19 cellular contexts compared by ENCODE assay signal in the genomic region with DNA sequence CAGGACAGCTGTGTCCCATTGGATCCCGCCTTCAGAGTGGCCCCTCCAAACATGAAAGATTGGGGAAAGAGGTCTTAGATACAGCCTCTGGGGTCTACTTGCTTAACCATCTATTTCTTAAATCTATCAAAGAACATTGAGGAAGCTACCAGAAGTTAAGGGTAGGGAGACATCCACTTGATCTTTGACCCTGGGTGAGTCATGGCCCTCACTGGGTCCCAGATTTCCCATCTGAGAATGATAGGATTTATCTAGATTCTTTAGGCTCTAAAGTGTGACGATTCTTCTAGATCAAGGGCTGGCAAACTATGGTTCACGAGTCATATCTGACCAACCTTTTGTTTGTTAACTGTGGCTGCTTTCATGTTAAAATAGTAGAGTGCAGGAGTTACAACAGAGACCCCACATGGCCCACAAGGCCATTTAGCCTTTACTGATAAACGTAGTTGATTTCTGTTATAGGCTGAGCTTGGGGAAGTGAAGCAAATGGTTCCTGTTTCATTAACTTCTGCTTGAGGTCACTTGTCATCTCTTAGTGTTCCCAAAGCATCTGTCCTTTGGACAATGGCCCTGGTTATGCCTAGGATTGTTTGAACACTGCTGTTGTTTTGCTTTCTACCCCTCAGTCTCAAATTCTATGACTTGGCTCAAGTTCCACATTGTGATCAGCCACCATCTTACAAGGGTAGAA.
DNase-seq lines count a peak whose midpoint lies in the region; ATAC-seq and TF ChIP-seq lines count a peak whose summit lies in the region.
"Had no signal": no experiment of that assay in that cellular context is flagged by ENCODE, and none has a peak within 500 bp of the region (broad histone marks: within the 10 kb centered on the region; RNA-seq: fewer than 3 reads in every experiment).

No MANE protein-coding gene starts in this region.

- peak overlapping the region; percentile 23 for H3K4me2 ChIP-seq in OCI-LY3 (ENCODE audit: low read length)

- DNase-seq in DMS53 (lab: John Stamatoyannopoulos, UW) = peak; percentile 32
- DNase-seq in DMS53 treated with DMSO at 0.1 percent for 48 hours (lab: John Stamatoyannopoulos, UW; ENCODE audit: unreplicated experiment) = no peak
- DNase-seq in fibroblast of mammary gland (ENCODE audit: low read depth) = peak; percentile 10
- DNase-seq in NCI-H187 (lab: John Stamatoyannopoulos, UW) = no peak
- DNase-seq: activated CD4-positive, alpha-beta T cell treated with anti-CD3 and anti-CD28 coated beads for 48 hours; activated naive CD8-positive, alpha-beta T cell treated with anti-CD3 and anti-CD28 coated beads, Interleukin-2, amount 50 U/mL, for 24 hours; Caco-2; left ventricle myocardium superior; NCI-H1092; NCI-H2081; NCI-H446 treated with DMSO at 0.1 percent for 48 hours; stimulated activated CD8-positive, alpha-beta memory T cell treated with anti-CD3 and anti-CD28 coated beads, Interleukin-4, amount 100 ng/mL, for 48 hours; T-cell; upper lobe of left lung had no signal

- peaks cover 26% of the 10 kb centered on the region for H3K4me1 ChIP-seq in OCI-LY3 (ENCODE audit: low read length)
- H3K4me1 ChIP-seq: Caco-2, upper lobe of left lung had no signal

- H3K27me3 ChIP-seq in OCI-LY3 (ENCODE audit: low read depth, low read length) = peaks cover 16% of the 10 kb centered on the region
- H3K27me3 ChIP-seq: upper lobe of left lung had no signal

- H3K4me3 ChIP-seq in OCI-LY3 (ENCODE audit: low read length) = no peak overlapping the region
- H3K4me3 ChIP-seq in fibroblast of mammary gland (ENCODE audit: control insufficient read depth, low read depth, low read length) = no peak overlapping the region
- H3K4me3 ChIP-seq: upper lobe of left lung had no signal

- TF ChIP-seq CTCF in OCI-LY3 (IDR thresholded peaks at IDR 0.05; ENCODE audit: low read depth, low read length) (no peak), fibroblast of mammary gland (conservative IDR thresholded peaks at IDR 0.05; ENCODE audit: control insufficient read depth, insufficient read depth, low read depth, low read length) (no peak)

- peak overlapping the region; percentile 70; the same call in 1 of the 2 replicates for H2AFZ ChIP-seq in OCI-LY3 (ENCODE audit: low read depth, low read length)

- no peaks in the 10 kb centered on the region for H3K36me3 ChIP-seq in OCI-LY3 (replicated peaks; ENCODE audit: low read depth, low read length)
- H3K36me3 ChIP-seq: upper lobe of left lung had no signal

- no peak for ATAC-seq in GM21529 (IDR thresholded peaks at IDR 0.05; ENCODE audit: unreplicated experiment)
- ATAC-seq in GM21390 (IDR thresholded peaks at IDR 0.05; ENCODE audit: unreplicated experiment) = no peak
- ATAC-seq in GM21515 (IDR thresholded peaks at IDR 0.05; ENCODE audit: unreplicated experiment) = no peak
- ATAC-seq: activated naive CD8-positive, alpha-beta T cell treated with anti-CD3 and anti-CD28 coated beads, Interleukin-2, amount 50 U/mL, for 24 hours; left ventricle myocardium superior; T-cell had no signal

- H3K27ac ChIP-seq in OCI-LY3 (ENCODE audit: low read length) = no peak overlapping the region
- H3K27ac ChIP-seq: 22Rv1, upper lobe of left lung had no signal

- H3K79me2 ChIP-seq in OCI-LY3 (ENCODE audit: low read length) = no peaks in the 10 kb centered on the region

- no peaks in the 10 kb centered on the region for H3K9me3 ChIP-seq in OCI-LY3 (ENCODE audit: insufficient read depth, low read length)
- H3K9me3 ChIP-seq: Caco-2, upper lobe of left lung had no signal

- H4K20me1 ChIP-seq in OCI-LY3 (ENCODE audit: insufficient read depth, low read length) = no peaks in the 10 kb centered on the region

- no peak overlapping the region for H3K9ac ChIP-seq in OCI-LY3 (ENCODE audit: low read length)

Comparison
In these comparisons a context has a peak if more than half of its experiments do, and no peak if none do; other contexts are left out.
1. DNase-seq: peak in DMS53 (single experiment) and fibroblast of mammary gland (single experiment); none in DMS53 treated with DMSO at 0.1 percent for 48 hours (single experiment) and NCI-H187 (0 of 2).